In genomic region chr10:48779077-48779476, GRCh38 we compare ENCODE assay signal across 15 cellular contexts.
A peak's percentile ranks its signal among the peaks of the same experiment; 100 is the strongest.
DNase-seq lines count a peak whose midpoint lies in the region; ATAC-seq and TF ChIP-seq lines count a peak whose summit lies in the region.
"Had no signal": no experiment of that assay in that cellular context is flagged by ENCODE, and none has a peak within 500 bp of the region (broad histone marks: within the 10 kb centered on the region; RNA-seq: fewer than 3 reads in every experiment).

No MANE protein-coding gene starts in this region.

- H3F3A ChIP-seq in SK-N-SH (replicated peaks; ENCODE audit: insufficient read depth): no peaks in the 10 kb centered on the region

- 0 out of 2 replicates have a peak, but pooled peaks have one; percentile 8 for TF ChIP-seq RAD21 in SK-N-SH (IDR thresholded peaks at IDR 0.05; ENCODE audit: low read length)

- TF ChIP-seq EP300 in SK-N-SH (IDR thresholded peaks at IDR 0.05; ENCODE audit: borderline replicate concordance in 1 of 2, low read depth in 1 of 2, low read length in 1 of 2) (no peak), esophagus muscularis mucosa (IDR thresholded peaks at IDR 0.05) (no peak)

- H3K4me1 Mint-ChIP-seq in osteocyte (ENCODE audit: unreplicated experiment): no peaks in the 10 kb centered on the region
- peaks cover 9% of the 10 kb centered on the region for H3K4me1 Mint-ChIP-seq in endodermal cell
- H3K4me1 Mint-ChIP-seq in activated CD4-positive, alpha-beta memory T cell treated with anti-CD3 and anti-CD28 coated beads, Interleukin-2, amount 10 ng/mL, durations not matched to agents 7 days and 5 days: no peaks in the 10 kb centered on the region
- H3K4me1 Mint-ChIP-seq: CD4-positive, CD25-positive, alpha-beta regulatory T cell had no signal

- CTCF ChIA-PET in SK-N-SH (lab: Yijun Ruan, JAX): interaction anchor here (1.2 kb wide), 1 partner anchor 29 kb away, joined by 3 read pairs; no protein-coding TSS in a partner anchor
- CTCF ChIA-PET in activated CD4-positive, alpha-beta memory T cell treated with anti-CD3 and anti-CD28 coated beads, Interleukin-2, amount 10 ng/mL, durations not matched to agents 7 days and 5 days (lab: Charles Lee): no interaction called here

- H3K4me3 ChIP-seq in SK-N-SH (ENCODE audit: low read depth in 2 of 2, low read length in 1 of 2): no peak overlapping the region
- H3K4me3 ChIP-seq in esophagus muscularis mucosa: no peak overlapping the region
- no peak overlapping the region for H3K4me3 ChIP-seq in endodermal cell (ENCODE audit: low read length)
- H3K4me3 ChIP-seq: BLaER1 treated with 17β-estradiol and CSF1 and Interleukin-3, amounts not matched to agents 10 nM and 100 nM had no signal

- H3K79me2 ChIP-seq in SK-N-SH (ENCODE audit: insufficient read depth): no peaks in the 10 kb centered on the region

- no peaks in the 10 kb centered on the region for H3K36me3 Mint-ChIP-seq in osteocyte (ENCODE audit: unreplicated experiment)
- H3K36me3 Mint-ChIP-seq in endodermal cell (ENCODE audit: low read depth): no peaks in the 10 kb centered on the region
- no peaks in the 10 kb centered on the region for H3K36me3 Mint-ChIP-seq in activated CD4-positive, alpha-beta memory T cell treated with anti-CD3 and anti-CD28 coated beads, Interleukin-2, amount 10 ng/mL, durations not matched to agents 7 days and 5 days (ENCODE audit: low read depth)
- H3K36me3 Mint-ChIP-seq: CD4-positive, CD25-positive, alpha-beta regulatory T cell had no signal

- intact Hi-C loops in esophagus muscularis mucosa (cut with DNase I): no loop called here

- H3K27ac Mint-ChIP-seq in osteocyte (ENCODE audit: unreplicated experiment) (no peak overlapping the region), endodermal cell (no peak overlapping the region)
- no peak overlapping the region for H3K27ac Mint-ChIP-seq in activated CD4-positive, alpha-beta memory T cell treated with anti-CD3 and anti-CD28 coated beads, Interleukin-2, amount 10 ng/mL, durations not matched to agents 7 days and 5 days
- H3K27ac Mint-ChIP-seq: CD4-positive, CD25-positive, alpha-beta regulatory T cell had no signal

- H3K9me3 Mint-ChIP-seq in osteocyte (ENCODE audit: unreplicated experiment): no peaks in the 10 kb centered on the region
- H3K9me3 Mint-ChIP-seq in endodermal cell: no peaks in the 10 kb centered on the region
- no peaks in the 10 kb centered on the region for H3K9me3 Mint-ChIP-seq in activated CD4-positive, alpha-beta memory T cell treated with anti-CD3 and anti-CD28 coated beads, Interleukin-2, amount 10 ng/mL, durations not matched to agents 7 days and 5 days
- H3K9me3 Mint-ChIP-seq: CD4-positive, CD25-positive, alpha-beta regulatory T cell; H9 had no signal

- H3K36me3 ChIP-seq in SK-N-SH (replicated peaks in 1 of 2; ENCODE audit: control insufficient read depth in 1 of 2, insufficient read depth in 2 of 2, low read length in 1 of 2) (no peaks in the 10 kb centered on the region), esophagus muscularis mucosa (no peaks in the 10 kb centered on the region), endodermal cell (ENCODE audit: control insufficient read depth, insufficient read depth, low read length) (no peaks in the 10 kb centered on the region)

- no peak overlapping the region for H3K9ac ChIP-seq in SK-N-SH
- H3K9ac ChIP-seq in endodermal cell (ENCODE audit: extremely low read depth, low read length, poor library complexity, severe bottlenecking): no peak overlapping the region
- H3K9ac ChIP-seq: BLaER1 treated with 17β-estradiol and CSF1 and Interleukin-3, amounts not matched to agents 10 nM and 100 nM had no signal

- H3K27me3 Mint-ChIP-seq in osteocyte (ENCODE audit: unreplicated experiment) (no peaks in the 10 kb centered on the region), endodermal cell (ENCODE audit: insufficient read depth) (peaks cover 9% of the 10 kb centered on the region)
- peaks cover 10% of the 10 kb centered on the region for H3K27me3 Mint-ChIP-seq in activated CD4-positive, alpha-beta memory T cell treated with anti-CD3 and anti-CD28 coated beads, Interleukin-2, amount 10 ng/mL, durations not matched to agents 7 days and 5 days
- H3K27me3 Mint-ChIP-seq: CD4-positive, CD25-positive, alpha-beta regulatory T cell had no signal

- no peak for TF ChIP-seq POLR2A in esophagus muscularis mucosa (IDR thresholded peaks at IDR 0.05; ENCODE audit: low read depth)

- H3K4me2 ChIP-seq in SK-N-SH: no peak overlapping the region
- H3K4me2 ChIP-seq: BLaER1 treated with 17β-estradiol and CSF1 and Interleukin-3, amounts not matched to agents 10 nM and 100 nM had no signal

- no peaks in the 10 kb centered on the region for H3K27me3 ChIP-seq in SK-N-SH (ENCODE audit: insufficient read depth)
- H3K27me3 ChIP-seq in esophagus muscularis mucosa: no peaks in the 10 kb centered on the region
- peaks cover 2% of the 10 kb centered on the region for H3K27me3 ChIP-seq in endodermal cell (ENCODE audit: control insufficient read depth, insufficient read depth, low read length, poor library complexity, severe bottlenecking)
- H3K27me3 ChIP-seq: BLaER1 treated with 17β-estradiol and CSF1 and Interleukin-3, amounts not matched to agents 10 nM and 100 nM had no signal

- no peaks in the 10 kb centered on the region for H3K4me1 ChIP-seq in SK-N-SH (ENCODE audit: control insufficient read depth in 1 of 2, insufficient read depth in 2 of 2, low read depth in 1 of 2, low read length in 1 of 2)
- H3K4me1 ChIP-seq in esophagus muscularis mucosa: no peaks in the 10 kb centered on the region
- H3K4me1 ChIP-seq in endodermal cell (ENCODE audit: control insufficient read depth, insufficient read depth, low read length): no peaks in the 10 kb centered on the region

- H3K4me3 Mint-ChIP-seq in osteocyte (ENCODE audit: unreplicated experiment) (no peak overlapping the region), endodermal cell (no peak overlapping the region)
- no peak overlapping the region for H3K4me3 Mint-ChIP-seq in activated CD4-positive, alpha-beta memory T cell treated with anti-CD3 and anti-CD28 coated beads, Interleukin-2, amount 10 ng/mL, durations not matched to agents 7 days and 5 days
- H3K4me3 Mint-ChIP-seq: CD4-positive, CD25-positive, alpha-beta regulatory T cell; H9 had no signal

- no peak for ATAC-seq in SK-N-SH treated with all-trans-retinoic acid at 6 μM for 48 hours

- TF ChIP-seq CTCF in SK-N-SH (IDR thresholded peaks at IDR 0.05): no peak
- TF ChIP-seq CTCF in esophagus muscularis mucosa (IDR thresholded peaks at IDR 0.05): no peak
- no peak for TF ChIP-seq CTCF in osteocyte (IDR thresholded peaks at IDR 0.05)
- no peak for TF ChIP-seq CTCF in endodermal cell (conservative IDR thresholded peaks at IDR 0.05)

- WGBS in SK-N-SH (ENCODE audit: low lambda C conversion rate): 22% methylated on average over 5 of the region's 5 CpGs
- WGBS in esophagus muscularis mucosa: 85% methylated on average over 4 of the region's 5 CpGs
- 90% methylated on average over 4 to 5 of the region's 5 CpGs for WGBS in endodermal cell (ENCODE audit: insufficient coverage in 1 of 2, insufficient read length in 1 of 2), 2 experiments

- H3K9me3 ChIP-seq in SK-N-SH (no peaks in the 10 kb centered on the region), esophagus muscularis mucosa (no peaks in the 10 kb centered on the region), endodermal cell (ENCODE audit: control insufficient read depth, low read length) (no peaks in the 10 kb centered on the region)
- H3K9me3 ChIP-seq: BLaER1 treated with 17β-estradiol and CSF1 and Interleukin-3, amounts not matched to agents 10 nM and 100 nM had no signal

- H4K20me1 ChIP-seq in SK-N-SH (ENCODE audit: insufficient read depth): no peaks in the 10 kb centered on the region

- no peaks in the 10 kb centered on the region for H3K9me2 ChIP-seq in SK-N-SH

- DNase-seq in SK-N-SH (no peak), EH (ENCODE audit: low read depth) (peak; percentile 5), esophagus muscularis mucosa (ENCODE audit: extremely low spot score) (peak; percentile 79), osteocyte (ENCODE audit: extremely low spot score, unreplicated experiment) (peak; percentile 83), endodermal cell (no peak)
- DNase-seq in activated CD4-positive, alpha-beta memory T cell treated with anti-CD3 and anti-CD28 coated beads, Interleukin-2, amount 10 ng/mL, durations not matched to agents 7 days and 5 days: no peak
- DNase-seq in activated CD4-positive, CD25-positive, alpha-beta regulatory T cell treated with anti-CD3 and anti-CD28 coated beads, Interleukin-2, amount 50 U/mL, for 72 hours: no peak
- DNase-seq: ACHN; CD4-positive, CD25-positive, alpha-beta regulatory T cell; DMS79; EL; GOT3; H9 had no signal

- H3K27ac ChIP-seq in SK-N-SH (ENCODE audit: low read depth in 2 of 2, low read length in 1 of 2) (no peak overlapping the region), esophagus muscularis mucosa (replicated peaks in 1 of 4) (no peak overlapping the region), endodermal cell (ENCODE audit: low read depth, low read length) (no peak overlapping the region)
- H3K27ac ChIP-seq: BLaER1 treated with 17β-estradiol and CSF1 and Interleukin-3, amounts not matched to agents 10 nM and 100 nM had no signal

- POLR2A ChIA-PET in SK-N-SH (lab: Yijun Ruan, JAX): no interaction called here
- POLR2A ChIA-PET in activated CD4-positive, alpha-beta memory T cell treated with anti-CD3 and anti-CD28 coated beads, Interleukin-2, amount 10 ng/mL, durations not matched to agents 7 days and 5 days (lab: Charles Lee): no interaction called here

- H2AFZ ChIP-seq in SK-N-SH (ENCODE audit: low read depth): no peak overlapping the region

TF ChIP-seq in SK-N-SH, 30 proteins besides CTCF, POLR2A, EP300 and RAD21 (continues in another document):
- no peak for TF ChIP-seq SMC3 (IDR thresholded peaks at IDR 0.05; ENCODE audit: low read depth, low read length)
- TF ChIP-seq FOXJ3 (CRISPR knock-in tag; IDR thresholded peaks at IDR 0.05): no peak
- no peak for TF ChIP-seq MEF2A (IDR thresholded peaks at IDR 0.05; ENCODE audit: borderline replicate concordance, low read depth)
- no peak for TF ChIP-seq TAF1 (IDR thresholded peaks at IDR 0.05; ENCODE audit: borderline replicate concordance, low read depth, low read length)
- TF ChIP-seq MAX (IDR thresholded peaks at IDR 0.05; ENCODE audit: low read depth): no peak

TF ChIP-seq in SK-N-SH treated with all-trans-retinoic acid at 6 μM for 48 hours, 23 proteins besides CTCF, POLR2A, EP300 and RAD21 (continues in another document):
- TF ChIP-seq CSDC2 (CRISPR knock-in tag; IDR thresholded peaks at IDR 0.05) (no peak), ZFP3 (CRISPR knock-in tag; IDR thresholded peaks at IDR 0.05) (no peak), CSRNP3 (CRISPR knock-in tag; IDR thresholded peaks at IDR 0.05) (no peak)

Comparison
In these comparisons a context has a peak if more than half of its experiments do, and no peak if none do; other contexts are left out.
1. DNase-seq: peak in EH (single experiment), esophagus muscularis mucosa (single experiment) and osteocyte (single experiment); none in SK-N-SH (single experiment), endodermal cell (single experiment), activated CD4-positive, alpha-beta memory T cell treated with anti-CD3 and anti-CD28 coated beads, Interleukin-2, amount 10 ng/mL, durations not matched to agents 7 days and 5 days (single experiment) and activated CD4-positive, CD25-positive, alpha-beta regulatory T cell treated with anti-CD3 and anti-CD28 coated beads, Interleukin-2, amount 50 U/mL, for 72 hours (single experiment).